26 cellular contexts compared by ENCODE assay signal in genomic region chr22:46502776-46503175, GRCh38. TPM values are rescaled to one million over a fixed set of nuclear protein-coding genes. Genes with fewer than 3 reads are reported as not detected.
DNase-seq lines count a peak whose midpoint lies in the region; ATAC-seq, FAIRE-seq and TF ChIP-seq lines count a peak whose summit lies in the region.
"Had no signal": no experiment of that assay in that cellular context is flagged by ENCODE, and none has a peak within 500 bp of the region (broad histone marks: within the 10 kb centered on the region; RNA-seq: fewer than 3 reads in every experiment).

No MANE protein-coding gene starts in this region.

- BruUV-seq in MCF 10A (replicated peaks; lab: Mats Ljungman, UMichigan) = no TSS peak
- BruUV-seq in mammary epithelial cell (replicated peaks; lab: Mats Ljungman, UMichigan) = no TSS peak
- no TSS peak for BruUV-seq in GM12878 (replicated peaks; lab: Mats Ljungman, UMichigan)

- ATAC-seq in GM12878 (peak; percentile 8; the same call in 2 of the 3 replicates), body of pancreas (no peak)
- ATAC-seq: HepG2 had no signal

- H3K4me2 ChIP-seq in mammary epithelial cell (ENCODE audit: insufficient read depth, low read depth, low read length) (no peak overlapping the region), GM12878 (ENCODE audit: control insufficient read depth, insufficient read depth) (no peak overlapping the region), mesendoderm (ENCODE audit: low read length) (no peak overlapping the region)

- H3K27ac Mint-ChIP-seq in MCF 10A (ENCODE audit: low read depth, unreplicated experiment) = peak overlapping the region; percentile 75
- H3K27ac Mint-ChIP-seq in activated naive CD4-positive, alpha-beta T cell treated with anti-CD3 and anti-CD28 coated beads for 36 hours = no peak overlapping the region

- H3K18ac ChIP-seq in mesendoderm (ENCODE audit: low read length) = peak overlapping the region; percentile 15

- no peak overlapping the region for H2BK5ac ChIP-seq in mesendoderm (ENCODE audit: low read length)

- peaks cover 17% of the 10 kb centered on the region for H3K4me1 Mint-ChIP-seq in MCF 10A (ENCODE audit: insufficient read depth, unreplicated experiment)
- peaks cover 11% of the 10 kb centered on the region for H3K4me1 Mint-ChIP-seq in activated naive CD4-positive, alpha-beta T cell treated with anti-CD3 and anti-CD28 coated beads for 36 hours (ENCODE audit: low read depth)

- H3K9me3 Mint-ChIP-seq in MCF 10A (ENCODE audit: unreplicated experiment) = no peaks in the 10 kb centered on the region
- no peaks in the 10 kb centered on the region for H3K9me3 Mint-ChIP-seq in activated naive CD4-positive, alpha-beta T cell treated with anti-CD3 and anti-CD28 coated beads for 36 hours
- H3K9me3 Mint-ChIP-seq: H9, HFFc6 had no signal

- no peak overlapping the region for H2AK5ac ChIP-seq in mesendoderm (ENCODE audit: low read length)

- TF ChIP-seq RAD21 in GM12878 (IDR thresholded peaks at IDR 0.05; ENCODE audit: insufficient read depth, low read depth, low read length) = no peak

- TF ChIP-seq POLR2A in GM12878 (IDR thresholded peaks at IDR 0.05; ENCODE audit: low read depth, low read length) (no peak), body of pancreas (IDR thresholded peaks at IDR 0.05) (no peak)

- no peak overlapping the region for H3K23ac ChIP-seq in mesendoderm (ENCODE audit: low read length)

- no peak overlapping the region for H2AFZ ChIP-seq in mammary epithelial cell (ENCODE audit: low read depth, low read length)
- H2AFZ ChIP-seq in GM12878 (ENCODE audit: control insufficient read depth, low read depth, low read length) = no peak overlapping the region

- no peak overlapping the region for H3K4ac ChIP-seq in mesendoderm (ENCODE audit: low read depth, low read length)

- DNase-seq in MCF 10A (ENCODE audit: unreplicated experiment) = no peak
- DNase-seq in mammary epithelial cell = no peak
- no peak for DNase-seq in GM12878 (ENCODE audit: low read depth, low spot score)
- DNase-seq in mesendoderm = no peak
- no peak for DNase-seq in body of pancreas
- no peak for DNase-seq in activated naive CD4-positive, alpha-beta T cell treated with anti-CD3 and anti-CD28 coated beads for 36 hours
- DNase-seq in NCI-H2227 (lab: John Stamatoyannopoulos, UW; ENCODE audit: unreplicated experiment) = no peak
- DNase-seq: 8988T; CD4-positive, CD25-positive, alpha-beta regulatory T cell; EL; GF-D8; H9; HFFc6; KBM-7; NCI-H1092; NCI-H1436; NCI-H187 treated with DMSO at 0.1 percent for 48 hours; NCI-H2107; NCI-H2227 treated with DMSO at 0.1 percent for 48 hours; NCI-H510A; NCI-H82; Right ventricle myocardium superior; SW 1271 had no signal

- no peak for TF ChIP-seq CTCF in MCF 10A (IDR thresholded peaks at IDR 0.05; ENCODE audit: unreplicated experiment)
- no peak for TF ChIP-seq CTCF in mammary epithelial cell (conservative IDR thresholded peaks at IDR 0.05 in 1 of 2, IDR thresholded peaks at IDR 0.05 in 1 of 2; ENCODE audit: extremely low read depth in 1 of 2, insufficient read depth in 1 of 2, low read depth in 1 of 2, low read length in 2 of 2)
- TF ChIP-seq CTCF in GM12878 (IDR thresholded peaks at IDR 0.05 in 2 of 3, conservative IDR thresholded peaks at IDR 0.05 in 1 of 3; ENCODE audit: control insufficient read depth in 2 of 3, extremely low read depth in 1 of 3, insufficient read depth in 1 of 3, low read depth in 3 of 3, low read length in 3 of 3) = no peak
- TF ChIP-seq CTCF in body of pancreas (IDR thresholded peaks at IDR 0.05) = no peak

- H3K27me3 ChIP-seq in mammary epithelial cell (ENCODE audit: insufficient read depth, low read length) (no peaks in the 10 kb centered on the region), GM12878 (replicated peaks in 1 of 2; ENCODE audit: control insufficient read depth in 2 of 2, insufficient read depth in 2 of 2, low read length in 1 of 2) (peaks cover 0 to 9% of the 10 kb centered on the region in 2 experiments; a peak in 1 of 4 replicates), mesendoderm (ENCODE audit: insufficient read depth, low read length, poor library complexity) (no peaks in the 10 kb centered on the region), body of pancreas (no peaks in the 10 kb centered on the region)

- no peak overlapping the region for H4K5ac ChIP-seq in mesendoderm (ENCODE audit: low read length)

- CTCF ChIA-PET in MCF 10A (lab: Yijun Ruan, JAX) = no interaction called here
- CTCF ChIA-PET in mammary epithelial cell (lab: Charles Lee; ENCODE audit: low non-redundant PET) = no interaction called here
- CTCF ChIA-PET in GM12878 (lab: Yijun Ruan, JAX) = interaction anchor here (1.7 kb wide), 1 partner anchor 135 kb away, joined by 3 read pairs; no protein-coding TSS in a partner anchor
- CTCF ChIA-PET in activated naive CD4-positive, alpha-beta T cell treated with anti-CD3 and anti-CD28 coated beads for 36 hours (lab: Charles Lee) = no interaction called here

- no peak for TF ChIP-seq EP300 in GM12878 (IDR thresholded peaks at IDR 0.05; ENCODE audit: borderline replicate concordance in 1 of 2, control insufficient read depth in 1 of 2, low read depth in 2 of 2, low read length in 2 of 2)

- no peak overlapping the region for H3K4me3 ChIP-seq in mammary epithelial cell (replicated peaks in 1 of 3; ENCODE audit: insufficient read depth in 1 of 3, low read depth in 2 of 3, low read length in 3 of 3)
- no peak overlapping the region for H3K4me3 ChIP-seq in GM12878
- no peak overlapping the region for H3K4me3 ChIP-seq in mesendoderm (ENCODE audit: low read length)
- no peak overlapping the region for H3K4me3 ChIP-seq in body of pancreas

- H3K36me3 ChIP-seq in mammary epithelial cell (ENCODE audit: insufficient read depth, low read length) = peaks cover 4% of the 10 kb centered on the region
- H3K36me3 ChIP-seq in GM12878 (ENCODE audit: control insufficient read depth in 2 of 2, insufficient read depth in 2 of 2, low read length in 1 of 2) = no peaks in the 10 kb centered on the region
- H3K36me3 ChIP-seq in mesendoderm (ENCODE audit: control insufficient read depth, insufficient read depth, low read length) = no peaks in the 10 kb centered on the region
- no peaks in the 10 kb centered on the region for H3K36me3 ChIP-seq in body of pancreas (replicated peaks in 1 of 2; ENCODE audit: insufficient read depth in 1 of 2, low read depth in 2 of 2)

- H4K8ac ChIP-seq in mesendoderm (ENCODE audit: low read depth, low read length) = no peak overlapping the region

- dilution Hi-C loops in mammary epithelial cell (cut with HindIII; ENCODE audit: low sequenced_read_pairs) = no loop called here

- no peak for FAIRE-seq in GM12878 (lab: Jason Lieb, UNC)
- FAIRE-seq: HepG2, RCC 7860 had no signal

- no peak overlapping the region for H3K27ac ChIP-seq in mammary epithelial cell (ENCODE audit: insufficient read depth, low read depth, low read length)
- no peak overlapping the region for H3K27ac ChIP-seq in GM12878 (ENCODE audit: control insufficient read depth, insufficient read depth)
- H3K27ac ChIP-seq in mesendoderm (ENCODE audit: low read depth, low read length) = no peak overlapping the region
- H3K27ac ChIP-seq in body of pancreas = no peak overlapping the region
- H3K27ac ChIP-seq: HL-60 had no signal

- H4K20me1 ChIP-seq in mammary epithelial cell (ENCODE audit: insufficient read depth, low read length) (no peaks in the 10 kb centered on the region), GM12878 (ENCODE audit: control insufficient read depth, insufficient read depth) (no peaks in the 10 kb centered on the region)

- no peaks in the 10 kb centered on the region for H3K36me3 Mint-ChIP-seq in MCF 10A (ENCODE audit: insufficient read depth, unreplicated experiment)
- H3K36me3 Mint-ChIP-seq in activated naive CD4-positive, alpha-beta T cell treated with anti-CD3 and anti-CD28 coated beads for 36 hours (ENCODE audit: low read depth) = no peaks in the 10 kb centered on the region
- H3K36me3 Mint-ChIP-seq: CD4-positive, CD25-positive, alpha-beta regulatory T cell had no signal

- RAD21 ChIA-PET in GM12878 (lab: Charles Lee; ENCODE audit: unreplicated experiment) = no interaction called here

- H3K79me2 ChIP-seq in mammary epithelial cell (ENCODE audit: insufficient read depth, low read length) (peaks cover 60% of the 10 kb centered on the region), GM12878 (ENCODE audit: control insufficient read depth, insufficient read depth, low read length) (no peaks in the 10 kb centered on the region), mesendoderm (ENCODE audit: control insufficient read depth, insufficient read depth, low read length) (no peaks in the 10 kb centered on the region)

- no peak overlapping the region for H3K4me3 Mint-ChIP-seq in MCF 10A (ENCODE audit: unreplicated experiment)
- no peak overlapping the region for H3K4me3 Mint-ChIP-seq in activated naive CD4-positive, alpha-beta T cell treated with anti-CD3 and anti-CD28 coated beads for 36 hours
- H3K4me3 Mint-ChIP-seq: CD4-positive, CD25-positive, alpha-beta regulatory T cell; H9; HFFc6 had no signal

- peaks cover 40% of the 10 kb centered on the region for H3K4me1 ChIP-seq in mammary epithelial cell (ENCODE audit: insufficient read depth, low read length)
- peaks cover 3% of the 10 kb centered on the region; the same call in 1 of the 2 replicates for H3K4me1 ChIP-seq in GM12878 (ENCODE audit: control insufficient read depth, insufficient read depth, low read length)
- peaks cover 4% of the 10 kb centered on the region for H3K4me1 ChIP-seq in mesendoderm (ENCODE audit: control insufficient read depth, low read depth, low read length)
- H3K4me1 ChIP-seq in body of pancreas = no peaks in the 10 kb centered on the region

- no peak overlapping the region for H3K56ac ChIP-seq in mesendoderm (ENCODE audit: low read length)

- no peaks in the 10 kb centered on the region for H3K9me3 ChIP-seq in mammary epithelial cell (replicated peaks; ENCODE audit: insufficient read depth, low read length)
- no peaks in the 10 kb centered on the region for H3K9me3 ChIP-seq in GM12878 (replicated peaks; ENCODE audit: control insufficient read depth, insufficient read depth, low read length)
- no peaks in the 10 kb centered on the region for H3K9me3 ChIP-seq in body of pancreas

- no peaks in the 10 kb centered on the region for H3K79me1 ChIP-seq in mesendoderm (ENCODE audit: low read length)

- SMC1A ChIA-PET in GM12878 (lab: Charles Lee; ENCODE audit: uncharacterized antibody, unreplicated experiment) = interaction anchor here (1.2 kb wide), 1 partner anchor 14 kb away, joined by 3 read pairs; no protein-coding TSS in a partner anchor

- intact Hi-C loops in MCF 10A (cut with micrococcal nuclease) = no loop called here
- intact Hi-C loops in mammary epithelial cell (cut with micrococcal nuclease) = loop anchor here (5.0 kb wide), 1 partner anchor 35 kb away; the partner anchor contains the start of gene CELSR1
- intact Hi-C loops in GM12878 (cut with micrococcal nuclease; ENCODE audit: unreplicated experiment) = loop anchor here (2.0 kb wide), 1 partner anchor 14 kb away; no protein-coding TSS in a partner anchor
- intact Hi-C loops in body of pancreas (cut with DNase I) = no loop called here
- intact Hi-C loops in activated naive CD4-positive, alpha-beta T cell treated with anti-CD3 and anti-CD28 coated beads for 36 hours (cut with micrococcal nuclease) = no loop called here

- POLR2A ChIA-PET in MCF 10A (lab: Yijun Ruan, JAX) (no interaction called here), GM12878 (lab: Charles Lee) (interaction anchor here (1.1 kb wide), 1 partner anchor 18 kb away, joined by 3 read pairs; no protein-coding TSS in a partner anchor)

- in situ Hi-C loops in mammary epithelial cell (cut with MboI; ENCODE audit: low sequenced_read_pairs in 2 of 2) (no loop called here), GM12878 (cut with MboI) (no loop called here)

- 87% methylated on average over 9 of the region's 13 CpGs for WGBS in mammary epithelial cell (ENCODE audit: low coverage, missing lambda C conversion rate)
- 30% methylated on average over 12 of the region's 13 CpGs for WGBS in GM12878 (ENCODE audit: insufficient coverage, insufficient replicate concordance, low lambda C conversion rate, missing lambda C conversion rate)
- WGBS in mesendoderm (ENCODE audit: extremely low coverage, insufficient coverage, low lambda C conversion rate) = no CpG with 5 or more reads among the region's 13 CpGs
- 45 to 64% methylated on average over 10 to 12 of the region's 13 CpGs for WGBS in body of pancreas, 2 donors

- H3K27me3 Mint-ChIP-seq in MCF 10A (ENCODE audit: insufficient read depth, unreplicated experiment) = no peaks in the 10 kb centered on the region
- H3K27me3 Mint-ChIP-seq in activated naive CD4-positive, alpha-beta T cell treated with anti-CD3 and anti-CD28 coated beads for 36 hours (ENCODE audit: low read depth) = peaks cover 10% of the 10 kb centered on the region

- no peak overlapping the region for H2BK15ac ChIP-seq in mesendoderm (replicated peaks; ENCODE audit: low read depth)

- H2BK120ac ChIP-seq in mesendoderm (ENCODE audit: low read depth, low read length) = no peak overlapping the region

- H3K9ac ChIP-seq in mammary epithelial cell (ENCODE audit: insufficient read depth, low read length) = no peak overlapping the region
- H3K9ac ChIP-seq in GM12878 (ENCODE audit: control insufficient read depth, insufficient read depth, low read length) = no peak overlapping the region
- no peak overlapping the region for H3K9ac ChIP-seq in mesendoderm (ENCODE audit: low read length)

RNA-seq across cellular contexts. Expression of gene CELSR1, which starts 34.6 kb away (rescaled TPM):
- total RNA-seq in MCF 10A (2022) (49.1 and 69.2 TPM in 2 replicates), mammary epithelial cell (10 to 100 TPM; 66.6 to 69.5 TPM), GM12878 (2014; rRNA removed) (0.34 and 0.38 TPM in 2 replicates), GM12878 (2014; rRNA removed; fragmentation: Illumina TruSeq; extraction: Trizol) (0.22 and 0.23 TPM in 2 replicates), GM12878 (2021) (0.74 and 0.90 TPM in 2 replicates), body of pancreas (1 to 10 TPM in 1 of 2 donors, under 1 TPM in 1; 0.66 to 3.6 TPM)
- polyA plus RNA-seq in mammary epithelial cell (33.4 TPM), GM12878 (2011; rRNA removed) (1.3 and 1.7 TPM in 2 replicates), GM12878 (2014; fragmentation: Illumina TruSeq; extraction: Trizol) (0.32 and 0.37 TPM in 2 replicates), GM12878 (2014; fragmentation: Nextera tagmentation; extraction: Ambion mirVana) (under 1 TPM in 1 of 2 experiments, not detected in 1; 0.05 TPM), GM12878 (2014; rRNA removed) (0.66 and 0.78 TPM in 2 replicates), GM12878 (2016; fragmentation: Nextera tagmentation; extraction: Ambion mirVana) (under 1 TPM in 1 of 2 experiments, not detected in 1; 0.08 TPM)
- polyA minus RNA-seq in mammary epithelial cell = 52.9 TPM
- 6.5 and 9.5 TPM in 2 replicates for total RNA-seq in GM12878 (2013; cell fraction: nucleolus; rRNA removed)
- 0.20 TPM for polyA plus RNA-seq in GM12878 (2011; ENCODE audit: low read depth)
- polyA plus RNA-seq in GM12878 (2011; cell fraction: cytosol; rRNA removed) = 2.4 and 2.5 TPM in 2 replicates
- polyA plus RNA-seq in GM12878 (2011; cell fraction: nucleus; rRNA removed) = 14.0 and 14.2 TPM in 2 replicates
- polyA plus RNA-seq in GM12878 (2012) = 0.51 and 0.73 TPM in 2 replicates
- polyA minus RNA-seq in GM12878 (2011; rRNA and poly(A)+ RNA removed) = 5.9 and 8.8 TPM in 2 replicates
- 2.8 and 3.7 TPM in 2 replicates for polyA minus RNA-seq in GM12878 (2011; cell fraction: cytosol; rRNA and poly(A)+ RNA removed)
- polyA minus RNA-seq in GM12878 (2011; cell fraction: nucleus; rRNA and poly(A)+ RNA removed) = 9.6 and 16.9 TPM in 2 replicates
- 4.0 TPM for polyA plus RNA-seq in mesendoderm (2013, experiment 1 of 2)
- polyA plus RNA-seq in mesendoderm (2013, experiment 2 of 2) = 4.0 TPM
- under 1 TPM; 0.17 to 0.25 TPM for total RNA-seq in activated naive CD4-positive, alpha-beta T cell treated with anti-CD3 and anti-CD28 coated beads for 36 hours

Comparison
In these comparisons a context has a peak if more than half of its experiments do, and no peak if none do; other contexts are left out.
1. intact Hi-C loops: an anchor here in mammary epithelial cell (5.0 kb wide) and GM12878 (2.0 kb wide); none called in MCF 10A, body of pancreas and activated naive CD4-positive, alpha-beta T cell treated with anti-CD3 and anti-CD28 coated beads for 36 hours.